In the genomic region with DNA sequence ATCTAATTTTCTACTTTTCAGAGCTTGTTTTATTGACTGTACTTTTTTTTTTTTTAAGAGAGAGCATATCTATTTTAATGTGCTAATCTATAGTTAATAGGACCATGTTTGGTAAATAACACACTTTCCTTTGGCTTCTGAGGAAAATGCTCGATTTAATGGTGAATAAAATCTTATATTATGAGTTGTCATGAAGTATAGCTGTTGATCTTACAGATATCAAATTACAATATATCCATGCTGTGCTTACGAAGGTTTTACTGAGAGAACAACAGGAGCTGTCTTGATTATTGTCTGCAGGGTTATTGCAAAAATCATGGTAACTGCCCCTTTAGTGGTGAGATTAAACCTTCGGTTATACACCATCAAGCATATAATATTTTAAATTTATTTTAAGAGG, we compare ENCODE assay signal across 34 cellular contexts.
"Had no signal": no experiment of that assay in that cellular context is flagged by ENCODE, and none has a peak within 500 bp of the region (broad histone marks: within the 10 kb centered on the region; RNA-seq: fewer than 3 reads in every experiment).

No MANE protein-coding gene starts in this region.

- H3K4me3 ChIP-seq: adrenal gland, body of pancreas, esophagus muscularis mucosa, gastroesophageal sphincter had no signal

- H3K9me3 Mint-ChIP-seq: activated B cell treated with CpG ODN at 0.5 μM for 24 hours; activated CD4-positive, alpha-beta memory T cell treated with anti-CD3 and anti-CD28 coated beads for 36 hours; activated CD4-positive, alpha-beta T cell treated with anti-CD3 and anti-CD28 coated beads, Interleukin-2, amount 10 ng/mL, durations not matched to agents 24 days and 14 days; activated naive CD4-positive, alpha-beta T cell treated with anti-CD3 and anti-CD28 coated beads, Interleukin-2, amount 50 U/mL, for 24 hours; activated naive CD8-positive, alpha-beta T cell treated with anti-CD3 and anti-CD28 coated beads for 36 hours; activated naive CD8-positive, alpha-beta T cell treated with anti-CD3 and anti-CD28 coated beads, Interleukin-2, amount 50 U/mL, for 24 hours; activated T-helper 1 cell treated with anti-CD3 and anti-CD28 coated beads, Interleukin-12 subunit alpha, Interleukin-12 subunit beta, Interleukin-2, Interleukin-4 antibody, amounts not matched to agents 30 ng/mL and 10 ng/mL and 1 ng/mL, durations not matched to agents 14 hours and 24 hours and 36 hours; activated T-helper 2 cell treated with anti-CD3 and anti-CD28 coated beads, Interferon-gamma antibody, Interleukin-2, Interleukin-4, amounts not matched to agents 10 μg/mL and 5 μg/mL and 100 μg/mL, durations not matched to agents 14 hours and 24 hours and 36 hours; effector memory CD8-positive, alpha-beta T cell; T-helper 2 cell treated with Interferon-gamma antibody and Interleukin-4, amounts not matched to agents 5 μg/mL and 100 μg/mL, for 36 hours had no signal

- H3K4me3 Mint-ChIP-seq: activated B cell treated with CpG ODN at 0.5 μM for 24 hours; activated CD4-positive, alpha-beta memory T cell treated with anti-CD3 and anti-CD28 coated beads for 36 hours; activated CD4-positive, alpha-beta T cell treated with anti-CD3 and anti-CD28 coated beads for 36 hours; activated CD4-positive, alpha-beta T cell treated with anti-CD3 and anti-CD28 coated beads, Interleukin-2, amount 10 ng/mL, durations not matched to agents 24 days and 14 days; activated CD8-positive, alpha-beta memory T cell treated with anti-CD3 and anti-CD28 coated beads, Interleukin-2, amount 10 ng/mL, durations not matched to agents 7 days and 5 days; activated CD8-positive, alpha-beta T cell treated with anti-CD3 and anti-CD28 coated beads, Interleukin-2, amount 10 ng/mL, durations not matched to agents 7 days and 5 days; activated naive CD4-positive, alpha-beta T cell treated with anti-CD3 and anti-CD28 coated beads for 36 hours; activated naive CD8-positive, alpha-beta T cell treated with anti-CD3 and anti-CD28 coated beads for 36 hours; activated naive CD8-positive, alpha-beta T cell treated with anti-CD3 and anti-CD28 coated beads, Interleukin-2, amount 50 U/mL, for 24 hours; activated T-helper 1 cell treated with anti-CD3 and anti-CD28 coated beads, Interleukin-12 subunit alpha, Interleukin-12 subunit beta, Interleukin-2, Interleukin-4 antibody, amounts not matched to agents 30 ng/mL and 10 ng/mL and 1 ng/mL, durations not matched to agents 14 hours and 24 hours and 36 hours; effector memory CD8-positive, alpha-beta T cell; T-helper 2 cell treated with Interferon-gamma antibody and Interleukin-4, amounts not matched to agents 5 μg/mL and 100 μg/mL, for 36 hours had no signal

- H3K27me3 Mint-ChIP-seq: activated B cell treated with CpG ODN at 0.5 μM for 24 hours; activated CD4-positive, alpha-beta memory T cell treated with anti-CD3 and anti-CD28 coated beads for 36 hours; activated CD4-positive, alpha-beta T cell treated with anti-CD3 and anti-CD28 coated beads for 36 hours; activated CD4-positive, alpha-beta T cell treated with anti-CD3 and anti-CD28 coated beads, Interleukin-2, amount 10 ng/mL, durations not matched to agents 24 days and 14 days; activated CD8-positive, alpha-beta memory T cell treated with anti-CD3 and anti-CD28 coated beads, Interleukin-2, amount 10 ng/mL, durations not matched to agents 7 days and 5 days; activated naive CD4-positive, alpha-beta T cell treated with anti-CD3 and anti-CD28 coated beads, Interleukin-2, amount 50 U/mL, for 24 hours; activated naive CD8-positive, alpha-beta T cell treated with anti-CD3 and anti-CD28 coated beads for 36 hours; activated naive CD8-positive, alpha-beta T cell treated with anti-CD3 and anti-CD28 coated beads, Interleukin-2, amount 50 U/mL, for 24 hours; effector memory CD8-positive, alpha-beta T cell had no signal

- H3K27ac Mint-ChIP-seq: activated B cell treated with CpG ODN at 0.5 μM for 24 hours; activated CD4-positive, alpha-beta memory T cell treated with anti-CD3 and anti-CD28 coated beads for 36 hours; activated CD4-positive, alpha-beta T cell treated with anti-CD3 and anti-CD28 coated beads for 36 hours; activated CD4-positive, alpha-beta T cell treated with anti-CD3 and anti-CD28 coated beads, Interleukin-2, amount 10 ng/mL, durations not matched to agents 24 days and 14 days; activated CD8-positive, alpha-beta memory T cell treated with anti-CD3 and anti-CD28 coated beads, Interleukin-2, amount 10 ng/mL, durations not matched to agents 7 days and 5 days; activated CD8-positive, alpha-beta T cell treated with anti-CD3 and anti-CD28 coated beads, Interleukin-2, amount 10 ng/mL, durations not matched to agents 7 days and 5 days; activated naive CD4-positive, alpha-beta T cell treated with anti-CD3 and anti-CD28 coated beads for 36 hours; activated naive CD4-positive, alpha-beta T cell treated with anti-CD3 and anti-CD28 coated beads, Interleukin-2, amount 50 U/mL, for 24 hours; activated naive CD8-positive, alpha-beta T cell treated with anti-CD3 and anti-CD28 coated beads for 36 hours; activated naive CD8-positive, alpha-beta T cell treated with anti-CD3 and anti-CD28 coated beads, Interleukin-2, amount 50 U/mL, for 24 hours; activated T-helper 1 cell treated with anti-CD3 and anti-CD28 coated beads, Interleukin-12 subunit alpha, Interleukin-12 subunit beta, Interleukin-2, Interleukin-4 antibody, amounts not matched to agents 30 ng/mL and 10 ng/mL and 1 ng/mL, durations not matched to agents 14 hours and 24 hours and 36 hours; activated T-helper 2 cell treated with anti-CD3 and anti-CD28 coated beads, Interferon-gamma antibody, Interleukin-2, Interleukin-4, amounts not matched to agents 10 μg/mL and 5 μg/mL and 100 μg/mL, durations not matched to agents 14 hours and 24 hours and 36 hours; effector memory CD8-positive, alpha-beta T cell; T-helper 2 cell treated with Interferon-gamma antibody and Interleukin-4, amounts not matched to agents 5 μg/mL and 100 μg/mL, for 36 hours had no signal

- H3K36me3 ChIP-seq: adrenal gland, esophagus muscularis mucosa, gastroesophageal sphincter, WERI-Rb-1 had no signal

- H3K9me3 ChIP-seq: adrenal gland, body of pancreas, esophagus muscularis mucosa, gastroesophageal sphincter had no signal

- H3K27ac ChIP-seq: adrenal gland, body of pancreas, esophagus muscularis mucosa, gastroesophageal sphincter, WERI-Rb-1 had no signal

- DNase-seq: activated B cell treated with CpG ODN at 0.5 μM for 24 hours; activated CD4-positive, alpha-beta memory T cell treated with anti-CD3 and anti-CD28 coated beads for 36 hours; activated CD4-positive, alpha-beta T cell treated with anti-CD3 and anti-CD28 coated beads for 36 hours; activated CD4-positive, alpha-beta T cell treated with anti-CD3 and anti-CD28 coated beads, Interleukin-2, amount 10 ng/mL, durations not matched to agents 24 days and 14 days; activated CD8-positive, alpha-beta memory T cell treated with anti-CD3 and anti-CD28 coated beads, Interleukin-2, amount 10 ng/mL, durations not matched to agents 7 days and 5 days; activated CD8-positive, alpha-beta memory T cell treated with anti-CD3 and anti-CD28 coated beads, Interleukin-2, amount 50 U/mL, for 4 hours; activated CD8-positive, alpha-beta T cell treated with anti-CD3 and anti-CD28 coated beads, Interleukin-2, amount 10 ng/mL, durations not matched to agents 7 days and 5 days; activated effector memory CD4-positive, alpha-beta T cell treated with anti-CD3 and anti-CD28 coated beads, Interleukin-2, amount 50 U/mL, for 16 hours; activated naive CD4-positive, alpha-beta T cell treated with anti-CD3 and anti-CD28 coated beads for 36 hours; activated naive CD8-positive, alpha-beta T cell treated with anti-CD3 and anti-CD28 coated beads for 36 hours; activated naive CD8-positive, alpha-beta T cell treated with anti-CD3 and anti-CD28 coated beads, Interleukin-2, amount 50 U/mL, for 24 hours; activated T-cell treated with anti-CD3 and anti-CD28 coated beads, Interleukin-2, amount 50 U/mL, for 1 hour; activated T-cell treated with anti-CD3 and anti-CD28 coated beads, Interleukin-2, amount 50 U/mL, for 48 hours; adrenal gland; amygdala; aorta; body of pancreas; caudate nucleus; cortex of kidney; dermis blood vessel endothelial cell; effector CD4-positive, alpha-beta T cell; effector memory CD8-positive, alpha-beta T cell; erythroblast; foreskin melanocyte; head of caudate nucleus; hippocampal formation; T1000; WERI-Rb-1 had no signal
